Comparison of ENCODE assay signal across 23 cellular contexts in the genomic region with DNA sequence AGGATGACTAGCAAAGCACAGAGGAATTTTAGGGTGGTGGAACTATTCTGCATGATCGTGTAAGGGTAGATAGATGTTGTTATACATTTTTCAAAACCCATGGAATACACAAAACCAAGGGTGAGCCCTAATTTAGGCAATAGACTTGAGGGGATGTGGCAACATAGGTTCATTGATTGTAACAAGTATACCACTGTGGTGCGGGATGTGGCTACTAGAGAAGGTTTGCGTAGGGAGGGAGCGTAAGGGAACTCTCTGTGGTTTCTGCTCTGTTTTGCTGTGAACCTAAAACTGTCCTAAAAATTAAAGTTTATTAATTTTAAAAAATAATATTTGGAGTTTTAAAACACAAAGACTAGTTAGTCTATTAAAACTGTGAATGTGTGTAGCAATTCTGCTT.
A peak's percentile ranks its signal among the peaks of the same experiment; 100 is the strongest.
DNase-seq lines count a peak whose midpoint lies in the region; ATAC-seq and TF ChIP-seq lines count a peak whose summit lies in the region.
"Had no signal": no experiment of that assay in that cellular context is flagged by ENCODE, and none has a peak within 500 bp of the region (broad histone marks: within the 10 kb centered on the region; RNA-seq: fewer than 3 reads in every experiment).

No MANE protein-coding gene starts in this region.

- H3K27me3 ChIP-seq in right atrium auricular region, result no peaks in the 10 kb centered on the region
- H3K27me3 ChIP-seq: adrenal gland, brain microvascular endothelial cell, neutrophil, tibial nerve had no signal

- peaks cover 4% of the 10 kb centered on the region for H3K36me3 ChIP-seq in right atrium auricular region
- H3K36me3 ChIP-seq: adrenal gland, brain microvascular endothelial cell, tibial nerve had no signal

- peaks cover 28% of the 10 kb centered on the region for H3K4me1 Mint-ChIP-seq in activated CD4-positive, alpha-beta T cell treated with anti-CD3 and anti-CD28 coated beads for 36 hours
- peaks cover 37 to 52% of the 10 kb centered on the region in 2 donors for H3K4me1 Mint-ChIP-seq in effector memory CD8-positive, alpha-beta T cell (ENCODE audit: low read depth in 2 of 2)
- peaks cover 44% of the 10 kb centered on the region for H3K4me1 Mint-ChIP-seq in stimulated activated effector memory CD8-positive, alpha-beta T cell treated with anti-CD3 and anti-CD28 coated beads, Interleukin-12 subunit alpha, Interleukin-12 subunit beta, amount 100 ng/mL, for 72 hours

- no peak for DNase-seq in activated CD4-positive, alpha-beta T cell treated with anti-CD3 and anti-CD28 coated beads for 36 hours
- no peak for DNase-seq in activated CD4-positive, alpha-beta T cell treated with anti-CD3 and anti-CD28 coated beads, Interleukin-2, amount 50 U/mL, for 48 hours
- DNase-seq in right atrium auricular region (ENCODE audit: low spot score) (no peak), Right ventricle myocardium inferior (ENCODE audit: missing footprints) (no peak), hippocampal formation (lab: John Stamatoyannopoulos, UW) (no peak)
- DNase-seq in effector memory CD8-positive, alpha-beta T cell, result peak; percentile 10 to 18 (median 15)
- DNase-seq in stimulated activated effector memory CD8-positive, alpha-beta T cell treated with anti-CD3 and anti-CD28 coated beads, Interleukin-12 subunit alpha, Interleukin-12 subunit beta, amount 100 ng/mL, for 72 hours (ENCODE audit: low spot score in 2 of 2), result no peak
- DNase-seq: 8988T; activated CD4-positive, alpha-beta T cell treated with anti-CD3 and anti-CD28 coated beads for 48 hours; activated effector memory CD4-positive, alpha-beta T cell treated with anti-CD3 and anti-CD28 coated beads, Interleukin-2, amount 50 U/mL, for 16 hours; adrenal gland; brain microvascular endothelial cell; DMS153; kidney glomerular epithelial cell; mammary epithelial cell; NCI-H1048; NCI-H1694; SK-N-SH had no signal

- H3K27ac ChIP-seq in right atrium auricular region, result peak overlapping the region; percentile 72 to 75
- H3K27ac ChIP-seq: adrenal gland, brain microvascular endothelial cell, neutrophil, RWPE1, tibial nerve had no signal

- no peak overlapping the region for H3K4me3 ChIP-seq in right atrium auricular region
- H3K4me3 ChIP-seq: adrenal gland, tibial nerve had no signal

- no peak overlapping the region for H3K4me3 Mint-ChIP-seq in activated CD4-positive, alpha-beta T cell treated with anti-CD3 and anti-CD28 coated beads for 36 hours
- H3K4me3 Mint-ChIP-seq in effector memory CD8-positive, alpha-beta T cell, result peak overlapping the region in 1 of 2 donors; percentile 71
- no peak overlapping the region for H3K4me3 Mint-ChIP-seq in stimulated activated effector memory CD8-positive, alpha-beta T cell treated with anti-CD3 and anti-CD28 coated beads, Interleukin-12 subunit alpha, Interleukin-12 subunit beta, amount 100 ng/mL, for 72 hours

- CTCF ChIA-PET in activated CD4-positive, alpha-beta T cell treated with anti-CD3 and anti-CD28 coated beads for 36 hours (lab: Charles Lee), result interaction anchor here (1.2 kb wide), 1 partner anchor 92 kb away, joined by 3 read pairs; no protein-coding TSS in a partner anchor

- peaks cover 21% of the 10 kb centered on the region for H3K36me3 Mint-ChIP-seq in activated CD4-positive, alpha-beta T cell treated with anti-CD3 and anti-CD28 coated beads for 36 hours (ENCODE audit: low read depth)
- H3K36me3 Mint-ChIP-seq in effector memory CD8-positive, alpha-beta T cell (ENCODE audit: insufficient read depth), result peaks cover 29% of the 10 kb centered on the region
- peaks cover 33% of the 10 kb centered on the region for H3K36me3 Mint-ChIP-seq in stimulated activated effector memory CD8-positive, alpha-beta T cell treated with anti-CD3 and anti-CD28 coated beads, Interleukin-12 subunit alpha, Interleukin-12 subunit beta, amount 100 ng/mL, for 72 hours

- H3K27ac Mint-ChIP-seq in activated CD4-positive, alpha-beta T cell treated with anti-CD3 and anti-CD28 coated beads for 36 hours, result peak overlapping the region; percentile 29
- no peak overlapping the region for H3K27ac Mint-ChIP-seq in effector memory CD8-positive, alpha-beta T cell
- no peak overlapping the region for H3K27ac Mint-ChIP-seq in stimulated activated effector memory CD8-positive, alpha-beta T cell treated with anti-CD3 and anti-CD28 coated beads, Interleukin-12 subunit alpha, Interleukin-12 subunit beta, amount 100 ng/mL, for 72 hours
- H3K27ac Mint-ChIP-seq: stimulated activated naive CD8-positive, alpha-beta T cell treated with anti-CD3 and anti-CD28 coated beads, Interleukin-15, Interleukin-2, amounts not matched to agents 100 ng/mL and 50 ng/mL, for 24 hours had no signal

- no peak for ATAC-seq in activated CD4-positive, alpha-beta T cell treated with anti-CD3 and anti-CD28 coated beads for 36 hours
- ATAC-seq in Right ventricle myocardium inferior (no peak), GM19023 (IDR thresholded peaks at IDR 0.05; ENCODE audit: unreplicated experiment) (no peak)
- ATAC-seq in effector memory CD8-positive, alpha-beta T cell (replicated peaks), result peak; percentile 63
- peak; percentile 48 for ATAC-seq in stimulated activated effector memory CD8-positive, alpha-beta T cell treated with anti-CD3 and anti-CD28 coated beads, Interleukin-12 subunit alpha, Interleukin-12 subunit beta, amount 100 ng/mL, for 72 hours

- intact Hi-C loops in activated CD4-positive, alpha-beta T cell treated with anti-CD3 and anti-CD28 coated beads for 36 hours (cut with DNase I, micrococcal nuclease), result no loop called here
- intact Hi-C loops in Right ventricle myocardium inferior (cut with DNase I), result loop anchor here (5.0 kb wide), 1 partner anchor 45 kb away; no protein-coding TSS in a partner anchor

- POLR2A ChIA-PET in activated CD4-positive, alpha-beta T cell treated with anti-CD3 and anti-CD28 coated beads for 36 hours (lab: Charles Lee), result no interaction called here

- no peak for TF ChIP-seq CTCF in right atrium auricular region (IDR thresholded peaks at IDR 0.05)

- peaks cover 0 to 48% of the 10 kb centered on the region in 2 donors for H3K4me1 ChIP-seq in right atrium auricular region
- H3K4me1 ChIP-seq: adrenal gland had no signal

- no peaks in the 10 kb centered on the region for H3K9me3 ChIP-seq in right atrium auricular region
- H3K9me3 ChIP-seq: adrenal gland, neutrophil, SK-N-SH had no signal

- peaks cover 8% of the 10 kb centered on the region for H3K9me3 Mint-ChIP-seq in activated CD4-positive, alpha-beta T cell treated with anti-CD3 and anti-CD28 coated beads for 36 hours (ENCODE audit: low read depth)
- H3K9me3 Mint-ChIP-seq in effector memory CD8-positive, alpha-beta T cell, result no peaks in the 10 kb centered on the region
- H3K9me3 Mint-ChIP-seq in stimulated activated effector memory CD8-positive, alpha-beta T cell treated with anti-CD3 and anti-CD28 coated beads, Interleukin-12 subunit alpha, Interleukin-12 subunit beta, amount 100 ng/mL, for 72 hours, result no peaks in the 10 kb centered on the region

- H3K27me3 Mint-ChIP-seq in activated CD4-positive, alpha-beta T cell treated with anti-CD3 and anti-CD28 coated beads for 36 hours, result no peaks in the 10 kb centered on the region
- H3K27me3 Mint-ChIP-seq in effector memory CD8-positive, alpha-beta T cell, result no peaks in the 10 kb centered on the region
- H3K27me3 Mint-ChIP-seq: stimulated activated naive CD8-positive, alpha-beta T cell treated with anti-CD3 and anti-CD28 coated beads, Interleukin-15, Interleukin-2, amounts not matched to agents 100 ng/mL and 50 ng/mL, for 24 hours had no signal

Comparison
In these comparisons a context has a peak if more than half of its experiments do, and no peak if none do; other contexts are left out.
1. ATAC-seq: peak in effector memory CD8-positive, alpha-beta T cell (single experiment) and stimulated activated effector memory CD8-positive, alpha-beta T cell treated with anti-CD3 and anti-CD28 coated beads, Interleukin-12 subunit alpha, Interleukin-12 subunit beta, amount 100 ng/mL, for 72 hours (single experiment); none in activated CD4-positive, alpha-beta T cell treated with anti-CD3 and anti-CD28 coated beads for 36 hours (single experiment), Right ventricle myocardium inferior (single experiment) and GM19023 (single experiment).
2. DNase-seq: peak in effector memory CD8-positive, alpha-beta T cell (3 of 3); none in activated CD4-positive, alpha-beta T cell treated with anti-CD3 and anti-CD28 coated beads for 36 hours (single experiment), activated CD4-positive, alpha-beta T cell treated with anti-CD3 and anti-CD28 coated beads, Interleukin-2, amount 50 U/mL, for 48 hours (0 of 2), right atrium auricular region (single experiment), Right ventricle myocardium inferior (single experiment), stimulated activated effector memory CD8-positive, alpha-beta T cell treated with anti-CD3 and anti-CD28 coated beads, Interleukin-12 subunit alpha, Interleukin-12 subunit beta, amount 100 ng/mL, for 72 hours (0 of 2) and hippocampal formation (0 of 2).